ENCODE assay signal across 11 cellular contexts in the genomic region with DNA sequence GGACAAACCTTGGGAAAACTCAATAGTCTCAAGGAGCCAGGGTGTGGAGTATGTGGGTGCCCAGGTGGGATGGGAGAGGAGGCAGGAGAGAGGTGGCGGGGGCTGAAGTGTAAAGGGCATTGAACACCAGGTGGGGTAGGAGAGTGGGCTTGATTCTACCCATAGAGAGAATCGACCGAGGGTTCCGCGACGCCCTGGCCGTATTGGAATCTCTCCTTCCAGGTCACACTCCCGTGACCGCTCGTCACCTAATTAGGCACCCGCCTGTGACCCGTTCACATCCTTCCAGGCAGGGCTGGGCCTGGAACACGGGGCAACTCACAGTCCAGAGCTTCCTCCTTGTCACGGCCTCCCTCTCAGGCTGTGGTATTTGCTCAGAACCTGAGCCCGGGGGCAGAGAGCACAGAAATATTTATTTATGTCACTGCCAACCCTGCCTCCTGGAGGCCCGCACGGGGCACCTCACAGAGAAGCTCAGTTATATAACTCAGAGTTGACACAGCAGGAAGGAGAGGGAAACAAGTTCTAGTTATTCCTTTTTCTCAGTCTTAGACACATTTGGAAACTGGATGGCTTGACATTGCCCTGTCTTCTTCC. TPM values are rescaled to one million over a fixed set of nuclear protein-coding genes. Genes with fewer than 3 reads are reported as not detected.
DNase-seq lines count a peak whose midpoint lies in the region; ATAC-seq lines count a peak whose summit lies in the region.
"Had no signal": no experiment of that assay in that cellular context is flagged by ENCODE, and none has a peak within 500 bp of the region (broad histone marks: within the 10 kb centered on the region; RNA-seq: fewer than 3 reads in every experiment).

No MANE protein-coding gene starts in this region.

- H3K36me3 Mint-ChIP-seq in stimulated activated memory B cell treated with anti-CD40 and anti-IgM and Interleukin-4, amounts not matched to agents 10 μg/mL and 1 μg/mL and 100 μg/mL, for 72 hours, result no peaks in the 10 kb centered on the region

- no peaks in the 10 kb centered on the region for H3K27me3 Mint-ChIP-seq in stimulated activated memory B cell treated with anti-CD40 and anti-IgM and Interleukin-4, amounts not matched to agents 10 μg/mL and 1 μg/mL and 100 μg/mL, for 72 hours

- DNase-seq in DMS153 (lab: John Stamatoyannopoulos, UW), result peak; percentile 62
- DNase-seq in DMS153 treated with DMSO at 0.1 percent for 48 hours (lab: John Stamatoyannopoulos, UW; ENCODE audit: unreplicated experiment), result no peak
- peak; percentile 57 for DNase-seq in UCSD-AML1 (lab: John Stamatoyannopoulos, UW; ENCODE audit: unreplicated experiment)
- DNase-seq in left colon, result peak; percentile 67 to 85
- DNase-seq in NCI-H774 (lab: John Stamatoyannopoulos, UW), result no peak
- no peak for DNase-seq in NCI-H748 treated with DMSO at 0.1 percent for 48 hours (lab: John Stamatoyannopoulos, UW)
- DNase-seq: 8988T, cerebellar nuclear complex, KG1 had no signal

- ATAC-seq in left colon (peak; percentile 98), HG03045 (IDR thresholded peaks at IDR 0.05; ENCODE audit: unreplicated experiment) (no peak)
- ATAC-seq in stimulated activated memory B cell treated with anti-CD40 and anti-IgM and Interleukin-4, amounts not matched to agents 10 μg/mL and 1 μg/mL and 100 μg/mL, for 72 hours, result no peak

- intact Hi-C loops in left colon (cut with DNase I, micrococcal nuclease), result no loop called here

- no peak overlapping the region for H3K4me3 Mint-ChIP-seq in stimulated activated memory B cell treated with anti-CD40 and anti-IgM and Interleukin-4, amounts not matched to agents 10 μg/mL and 1 μg/mL and 100 μg/mL, for 72 hours

- H3K4me1 Mint-ChIP-seq in stimulated activated memory B cell treated with anti-CD40 and anti-IgM and Interleukin-4, amounts not matched to agents 10 μg/mL and 1 μg/mL and 100 μg/mL, for 72 hours, result peaks cover 24% of the 10 kb centered on the region

- no peaks in the 10 kb centered on the region for H3K9me3 Mint-ChIP-seq in stimulated activated memory B cell treated with anti-CD40 and anti-IgM and Interleukin-4, amounts not matched to agents 10 μg/mL and 1 μg/mL and 100 μg/mL, for 72 hours

- peak overlapping the region; percentile 32 for H3K27ac Mint-ChIP-seq in stimulated activated memory B cell treated with anti-CD40 and anti-IgM and Interleukin-4, amounts not matched to agents 10 μg/mL and 1 μg/mL and 100 μg/mL, for 72 hours

RNA-seq across cellular contexts. Expression of a gene that starts 12.0 kb away (rescaled TPM):
- 1 to 10 TPM; 1.2 to 2.2 TPM for total RNA-seq in left colon

Comparison
In these comparisons a context has a peak if more than half of its experiments do, and no peak if none do; other contexts are left out.
1. DNase-seq: peak in DMS153 (single experiment), UCSD-AML1 (single experiment) and left colon (2 of 2); none in DMS153 treated with DMSO at 0.1 percent for 48 hours (single experiment), NCI-H774 (single experiment) and NCI-H748 treated with DMSO at 0.1 percent for 48 hours (single experiment).